1 cellular context compared by ENCODE assay signal in genomic region chr22:37302617-37303555, GRCh38.
TF ChIP-seq lines count a peak whose summit lies in the region.

No MANE protein-coding gene starts in this region.

TF ChIP-seq in H1, 55 proteins besides CTCF, POLR2A, EP300 and RAD21:
- no peak for TF ChIP-seq EZH2 (IDR thresholded peaks at IDR 0.05; ENCODE audit: low read depth, low read length, severe bottlenecking)
- no peak for TF ChIP-seq SP4 (IDR thresholded peaks at IDR 0.05; ENCODE audit: low read length)
- no peak for TF ChIP-seq SP2 (IDR thresholded peaks at IDR 0.05; ENCODE audit: low read length)
- no peak for TF ChIP-seq CBX5 (IDR thresholded peaks at IDR 0.05; ENCODE audit: low read depth, low read length)
